20 cellular contexts compared by ENCODE assay signal in the genomic region with DNA sequence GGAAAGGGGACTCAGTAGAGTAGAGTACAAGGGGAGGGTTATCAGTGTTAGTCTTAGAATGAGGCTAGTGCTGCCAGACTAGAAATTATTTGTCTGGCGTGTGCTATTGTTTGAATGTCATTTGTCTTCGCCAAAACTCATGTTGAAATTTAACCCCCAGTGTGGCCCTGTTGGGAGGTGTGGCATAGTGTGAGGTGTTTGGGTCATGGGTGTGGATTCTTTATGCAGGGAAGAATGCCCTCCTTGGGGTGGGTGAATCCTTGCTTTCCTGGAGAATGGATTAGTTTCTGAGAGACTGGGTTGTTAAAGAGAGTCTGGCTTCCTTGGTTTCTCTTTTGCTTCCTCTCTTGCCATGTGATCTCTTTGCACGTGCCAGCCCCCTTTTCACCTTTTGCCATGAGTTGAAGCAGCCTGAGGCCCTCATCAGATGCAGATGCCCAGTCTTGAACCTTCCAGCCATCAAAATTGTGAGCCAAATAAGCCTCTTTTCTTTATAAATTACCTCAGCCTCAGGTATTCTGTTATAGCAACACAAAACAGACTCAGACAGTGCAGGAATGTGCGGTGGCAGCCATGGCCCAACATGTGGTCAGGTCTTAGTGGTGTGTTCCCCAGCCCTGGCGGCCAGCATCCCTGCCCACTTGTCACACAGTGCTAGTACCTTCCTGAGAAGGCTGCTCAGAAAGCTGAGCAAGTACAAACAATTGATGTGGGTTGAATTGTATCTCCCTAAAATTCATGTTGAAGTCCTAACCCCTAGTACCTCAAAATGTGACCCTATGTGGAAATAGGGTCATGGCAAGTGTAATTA. TPM values are rescaled to one million over a fixed set of nuclear protein-coding genes. Genes with fewer than 3 reads are reported as not detected.
DNase-seq lines count a peak whose midpoint lies in the region; ATAC-seq lines count a peak whose summit lies in the region.
"Had no signal": no experiment of that assay in that cellular context is flagged by ENCODE, and none has a peak within 500 bp of the region (broad histone marks: within the 10 kb centered on the region; RNA-seq: fewer than 3 reads in every experiment).

No MANE protein-coding gene starts in this region.

- peak; percentile 46 for ATAC-seq in esophagus mucosa
- no peak for ATAC-seq in naive thymus-derived CD8-positive, alpha-beta T cell
- no peak for ATAC-seq in HG02870 (IDR thresholded peaks at IDR 0.05; ENCODE audit: unreplicated experiment)
- ATAC-seq: HCT116, Panc1 had no signal

- H3K9me3 Mint-ChIP-seq in activated naive CD4-positive, alpha-beta T cell treated with anti-CD3 and anti-CD28 coated beads, Interleukin-2, amount 50 U/mL, for 24 hours = no peaks in the 10 kb centered on the region
- H3K9me3 Mint-ChIP-seq in activated naive CD4-positive, alpha-beta T cell treated with anti-CD3 and anti-CD28 coated beads, Interleukin-2, amount 10 ng/mL, durations not matched to agents 7 days and 5 days = no peaks in the 10 kb centered on the region
- H3K9me3 Mint-ChIP-seq in naive thymus-derived CD8-positive, alpha-beta T cell = no peaks in the 10 kb centered on the region

- peak overlapping the region; percentile 52 for H3K27ac Mint-ChIP-seq in activated naive CD4-positive, alpha-beta T cell treated with anti-CD3 and anti-CD28 coated beads, Interleukin-2, amount 50 U/mL, for 24 hours
- H3K27ac Mint-ChIP-seq in activated naive CD4-positive, alpha-beta T cell treated with anti-CD3 and anti-CD28 coated beads, Interleukin-2, amount 10 ng/mL, durations not matched to agents 7 days and 5 days = no peak overlapping the region
- H3K27ac Mint-ChIP-seq in naive thymus-derived CD8-positive, alpha-beta T cell = peak overlapping the region in 6 of 10 donors; percentile 9 to 73 (median 30)

- POLR2A ChIA-PET in naive thymus-derived CD8-positive, alpha-beta T cell (lab: Charles Lee) = no interaction called here

- peaks cover 18% of the 10 kb centered on the region for H3K4me1 Mint-ChIP-seq in activated naive CD4-positive, alpha-beta T cell treated with anti-CD3 and anti-CD28 coated beads, Interleukin-2, amount 50 U/mL, for 24 hours
- H3K4me1 Mint-ChIP-seq in activated naive CD4-positive, alpha-beta T cell treated with anti-CD3 and anti-CD28 coated beads, Interleukin-2, amount 10 ng/mL, durations not matched to agents 7 days and 5 days = peaks cover 10% of the 10 kb centered on the region
- H3K4me1 Mint-ChIP-seq in naive thymus-derived CD8-positive, alpha-beta T cell = peaks cover 9 to 21% (median 13%) of the 10 kb centered on the region in 4 donors

- DNase-seq in activated naive CD4-positive, alpha-beta T cell treated with anti-CD3 and anti-CD28 coated beads, Interleukin-2, amount 10 ng/mL, durations not matched to agents 7 days and 5 days = no peak
- DNase-seq in M059J (ENCODE audit: low read depth) = peak; percentile 9
- no peak for DNase-seq in naive thymus-derived CD8-positive, alpha-beta T cell
- no peak for DNase-seq in DMS53 treated with DMSO at 0.1 percent for 48 hours (lab: John Stamatoyannopoulos, UW; ENCODE audit: unreplicated experiment)
- DNase-seq in NCI-H345 treated with DMSO at 0.1 percent for 48 hours (lab: John Stamatoyannopoulos, UW; ENCODE audit: unreplicated experiment) = no peak
- DNase-seq: CD4-positive, CD25-positive, alpha-beta regulatory T cell; DND-41; GDM1; KBM-7; MG63; NCI-H1092 treated with DMSO at 0.1 percent for 48 hours; NCI-H1694 treated with DMSO at 0.1 percent for 48 hours; NCI-H446 treated with DMSO at 0.1 percent for 48 hours; NCI-H82; Right ventricle myocardium superior had no signal

- H3K36me3 Mint-ChIP-seq in activated naive CD4-positive, alpha-beta T cell treated with anti-CD3 and anti-CD28 coated beads, Interleukin-2, amount 50 U/mL, for 24 hours = peaks cover under 1% of the 10 kb centered on the region
- H3K36me3 Mint-ChIP-seq in activated naive CD4-positive, alpha-beta T cell treated with anti-CD3 and anti-CD28 coated beads, Interleukin-2, amount 10 ng/mL, durations not matched to agents 7 days and 5 days = no peaks in the 10 kb centered on the region
- H3K36me3 Mint-ChIP-seq in naive thymus-derived CD8-positive, alpha-beta T cell = no peaks in the 10 kb centered on the region
- H3K36me3 Mint-ChIP-seq: CD4-positive, CD25-positive, alpha-beta regulatory T cell had no signal

- no peaks in the 10 kb centered on the region for H3K27me3 Mint-ChIP-seq in activated naive CD4-positive, alpha-beta T cell treated with anti-CD3 and anti-CD28 coated beads, Interleukin-2, amount 50 U/mL, for 24 hours
- H3K27me3 Mint-ChIP-seq in activated naive CD4-positive, alpha-beta T cell treated with anti-CD3 and anti-CD28 coated beads, Interleukin-2, amount 10 ng/mL, durations not matched to agents 7 days and 5 days = no peaks in the 10 kb centered on the region
- no peaks in the 10 kb centered on the region for H3K27me3 Mint-ChIP-seq in naive thymus-derived CD8-positive, alpha-beta T cell

- CTCF ChIA-PET in activated naive CD4-positive, alpha-beta T cell treated with anti-CD3 and anti-CD28 coated beads, Interleukin-2, amount 10 ng/mL, durations not matched to agents 7 days and 5 days (lab: Charles Lee) = interaction anchor here (1.1 kb wide), 1 partner anchor 34 kb away, joined by 3 read pairs; no protein-coding TSS in a partner anchor

- H3K4me3 Mint-ChIP-seq in activated naive CD4-positive, alpha-beta T cell treated with anti-CD3 and anti-CD28 coated beads, Interleukin-2, amount 50 U/mL, for 24 hours = no peak overlapping the region
- H3K4me3 Mint-ChIP-seq in activated naive CD4-positive, alpha-beta T cell treated with anti-CD3 and anti-CD28 coated beads, Interleukin-2, amount 10 ng/mL, durations not matched to agents 7 days and 5 days = no peak overlapping the region
- no peak overlapping the region for H3K4me3 Mint-ChIP-seq in naive thymus-derived CD8-positive, alpha-beta T cell
- H3K4me3 Mint-ChIP-seq: CD4-positive, CD25-positive, alpha-beta regulatory T cell had no signal

RNA-seq across cellular contexts. Expression of gene NAB1, which starts 48.4 kb away (rescaled TPM):
- 24.1 and 32.1 TPM in 2 replicates for total RNA-seq in M059J (2014; rRNA removed; shearing (Covaris generic))
- 45.2 TPM for total RNA-seq in esophagus mucosa
- total RNA-seq in naive thymus-derived CD8-positive, alpha-beta T cell = 10 to 100 TPM; 20.1 to 24.3 TPM
- polyA plus RNA-seq in naive thymus-derived CD8-positive, alpha-beta T cell = 1 to 10 TPM; 2.7 to 4.3 (median 3.7) TPM
